In the genomic region with DNA sequence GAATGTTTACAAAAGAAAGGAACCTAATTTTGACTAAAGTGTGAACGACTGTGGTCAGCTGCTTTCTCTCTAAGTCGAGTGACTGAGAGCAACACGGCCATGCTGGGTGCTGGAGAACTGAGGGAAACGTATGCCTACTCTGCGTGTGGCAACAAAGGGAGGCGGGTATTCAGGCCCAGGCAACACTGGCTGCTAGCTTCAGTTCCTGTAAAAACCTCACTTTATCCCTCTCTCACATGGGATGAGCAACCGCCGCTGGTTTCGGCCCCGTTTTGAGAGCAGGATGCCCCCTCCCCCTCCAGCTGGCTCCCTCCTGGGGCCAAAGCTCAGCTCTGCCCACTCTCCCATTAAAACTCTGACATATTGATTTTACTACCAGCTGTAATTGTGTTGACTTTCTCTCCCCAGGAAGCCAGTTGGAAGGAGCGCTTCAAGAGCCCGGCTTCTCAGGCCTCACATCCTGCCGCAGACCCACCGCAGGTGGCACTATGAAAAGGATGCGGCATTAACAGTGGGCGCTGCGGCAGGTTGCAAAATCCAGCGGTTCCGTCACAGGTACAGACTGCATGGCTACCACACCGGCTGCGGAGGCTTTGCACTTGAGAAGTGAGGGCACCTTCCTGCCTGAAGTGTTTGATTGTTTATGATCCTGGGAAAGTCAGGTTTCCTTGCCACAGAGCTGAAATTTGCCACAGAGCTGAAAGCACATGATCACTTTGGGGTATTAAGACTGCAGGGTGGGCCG, we compare ENCODE assay signal across 1 cellular context.
A peak's percentile ranks its signal among the peaks of the same experiment; 100 is the strongest.
TF ChIP-seq lines count a peak whose summit lies in the region.

No MANE protein-coding gene starts in this region.

TF ChIP-seq in HEK293, 187 proteins besides CTCF, POLR2A, EP300 and RAD21 (continued from another document and continues in another):
- TF ChIP-seq ATF2 (tag by site-specific recombination; IDR thresholded peaks at IDR 0.05; ENCODE audit: low read depth) = no peak
- no peak for TF ChIP-seq OVOL3 (tag by site-specific recombination; IDR thresholded peaks at IDR 0.05)
- no peak for TF ChIP-seq ZNF302 (tag by site-specific recombination; IDR thresholded peaks at IDR 0.05; ENCODE audit: low read depth)
- no peak for TF ChIP-seq ZNF18 (tag by site-specific recombination; IDR thresholded peaks at IDR 0.05)
- TF ChIP-seq, protein P1, sequence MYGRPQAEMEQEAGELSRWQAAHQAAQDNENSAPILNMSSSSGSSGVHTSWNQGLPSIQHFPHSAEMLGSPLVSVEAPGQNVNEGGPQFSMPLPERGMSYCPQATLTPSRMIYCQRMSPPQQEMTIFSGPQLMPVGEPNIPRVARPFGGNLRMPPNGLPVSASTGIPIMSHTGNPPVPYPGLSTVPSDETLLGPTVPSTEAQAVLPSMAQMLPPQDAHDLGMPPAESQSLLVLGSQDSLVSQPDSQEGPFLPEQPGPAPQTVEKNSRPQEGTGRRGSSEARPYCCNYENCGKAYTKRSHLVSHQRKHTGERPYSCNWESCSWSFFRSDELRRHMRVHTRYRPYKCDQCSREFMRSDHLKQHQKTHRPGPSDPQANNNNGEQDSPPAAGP (tag by site-specific recombination; IDR thresholded peaks at IDR 0.05) = 0 out of 2 replicates have a peak, but pooled peaks have one; percentile 63
- TF ChIP-seq ZEB2 (tag by site-specific recombination; IDR thresholded peaks at IDR 0.05) = peak; percentile 44; the same call in 1 of the 2 replicates
- peak; percentile 14; the same call in 1 of the 2 replicates for TF ChIP-seq ZNF600 (tag by site-specific recombination; IDR thresholded peaks at IDR 0.05)
- TF ChIP-seq ZIC2 (tag by site-specific recombination; IDR thresholded peaks at IDR 0.05) = peak; percentile 97
- TF ChIP-seq SP7 (tag by site-specific recombination; IDR thresholded peaks at IDR 0.05) = peak; percentile 75
- TF ChIP-seq, protein P2, sequence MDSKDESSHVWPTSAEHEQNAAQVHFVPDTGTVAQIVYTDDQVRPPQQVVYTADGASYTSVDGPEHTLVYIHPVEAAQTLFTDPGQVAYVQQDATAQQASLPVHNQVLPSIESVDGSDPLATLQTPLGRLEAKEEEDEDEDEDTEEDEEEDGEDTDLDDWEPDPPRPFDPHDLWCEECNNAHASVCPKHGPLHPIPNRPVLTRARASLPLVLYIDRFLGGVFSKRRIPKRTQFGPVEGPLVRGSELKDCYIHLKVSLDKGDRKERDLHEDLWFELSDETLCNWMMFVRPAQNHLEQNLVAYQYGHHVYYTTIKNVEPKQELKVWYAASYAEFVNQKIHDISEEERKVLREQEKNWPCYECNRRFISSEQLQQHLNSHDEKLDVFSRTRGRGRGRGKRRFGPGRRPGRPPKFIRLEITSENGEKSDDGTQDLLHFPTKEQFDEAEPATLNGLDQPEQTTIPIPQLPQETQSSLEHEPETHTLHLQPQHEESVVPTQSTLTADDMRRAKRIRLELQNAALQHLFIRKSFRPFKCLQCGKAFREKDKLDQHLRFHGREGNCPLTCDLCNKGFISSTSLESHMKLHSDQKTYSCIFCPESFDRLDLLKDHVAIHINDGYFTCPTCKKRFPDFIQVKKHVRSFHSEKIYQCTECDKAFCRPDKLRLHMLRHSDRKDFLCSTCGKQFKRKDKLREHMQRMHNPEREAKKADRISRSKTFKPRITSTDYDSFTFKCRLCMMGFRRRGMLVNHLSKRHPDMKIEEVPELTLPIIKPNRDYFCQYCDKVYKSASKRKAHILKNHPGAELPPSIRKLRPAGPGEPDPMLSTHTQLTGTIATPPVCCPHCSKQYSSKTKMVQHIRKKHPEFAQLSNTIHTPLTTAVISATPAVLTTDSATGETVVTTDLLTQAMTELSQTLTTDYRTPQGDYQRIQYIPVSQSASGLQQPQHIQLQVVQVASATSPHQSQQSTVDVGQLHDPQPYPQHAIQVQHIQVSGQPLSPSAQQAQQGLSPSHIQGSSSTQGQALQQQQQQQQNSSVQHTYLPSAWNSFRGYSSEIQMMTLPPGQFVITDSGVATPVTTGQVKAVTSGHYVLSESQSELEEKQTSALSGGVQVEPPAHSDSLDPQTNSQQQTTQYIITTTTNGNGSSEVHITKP (tag by site-specific recombination; IDR thresholded peaks at IDR 0.05) = peak; percentile 44; the same call in 1 of the 2 replicates
- TF ChIP-seq ZNF24 (tag by site-specific recombination; IDR thresholded peaks at IDR 0.05) = peak; percentile 39; the same call in 1 of the 2 replicates
- TF ChIP-seq, protein P3, sequence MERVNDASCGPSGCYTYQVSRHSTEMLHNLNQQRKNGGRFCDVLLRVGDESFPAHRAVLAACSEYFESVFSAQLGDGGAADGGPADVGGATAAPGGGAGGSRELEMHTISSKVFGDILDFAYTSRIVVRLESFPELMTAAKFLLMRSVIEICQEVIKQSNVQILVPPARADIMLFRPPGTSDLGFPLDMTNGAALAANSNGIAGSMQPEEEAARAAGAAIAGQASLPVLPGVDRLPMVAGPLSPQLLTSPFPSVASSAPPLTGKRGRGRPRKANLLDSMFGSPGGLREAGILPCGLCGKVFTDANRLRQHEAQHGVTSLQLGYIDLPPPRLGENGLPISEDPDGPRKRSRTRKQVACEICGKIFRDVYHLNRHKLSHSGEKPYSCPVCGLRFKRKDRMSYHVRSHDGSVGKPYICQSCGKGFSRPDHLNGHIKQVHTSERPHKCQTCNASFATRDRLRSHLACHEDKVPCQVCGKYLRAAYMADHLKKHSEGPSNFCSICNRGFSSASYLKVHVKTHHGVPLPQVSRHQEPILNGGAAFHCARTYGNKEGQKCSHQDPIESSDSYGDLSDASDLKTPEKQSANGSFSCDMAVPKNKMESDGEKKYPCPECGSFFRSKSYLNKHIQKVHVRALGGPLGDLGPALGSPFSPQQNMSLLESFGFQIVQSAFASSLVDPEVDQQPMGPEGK (tag by site-specific recombination; IDR thresholded peaks at IDR 0.05) = peak; percentile 47
- TF ChIP-seq ZSCAN30 (tag by site-specific recombination; IDR thresholded peaks at IDR 0.05) = peak; percentile 74; the same call in 1 of the 2 replicates
- TF ChIP-seq ZNF366 (tag by site-specific recombination; conservative IDR thresholded peaks at IDR 0.05) = 0 out of 2 replicates have a peak, but pooled peaks have one; percentile 22
- TF ChIP-seq ZNF133 (tag by site-specific recombination; IDR thresholded peaks at IDR 0.05) = no peak
- no peak for TF ChIP-seq ZNF416 (tag by site-specific recombination; IDR thresholded peaks at IDR 0.05)
- TF ChIP-seq, protein P4, sequence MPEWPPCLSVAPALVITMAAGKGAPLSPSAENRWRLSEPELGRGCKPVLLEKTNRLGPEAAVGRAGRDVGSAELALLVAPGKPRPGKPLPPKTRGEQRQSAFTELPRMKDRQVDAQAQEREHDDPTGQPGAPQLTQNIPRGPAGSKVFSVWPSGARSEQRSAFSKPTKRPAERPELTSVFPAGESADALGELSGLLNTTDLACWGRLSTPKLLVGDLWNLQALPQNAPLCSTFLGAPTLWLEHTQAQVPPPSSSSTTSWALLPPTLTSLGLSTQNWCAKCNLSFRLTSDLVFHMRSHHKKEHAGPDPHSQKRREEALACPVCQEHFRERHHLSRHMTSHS (tag by site-specific recombination; IDR thresholded peaks at IDR 0.05) = no peak
- no peak for TF ChIP-seq MEIS1 (CRISPR knock-in tag; IDR thresholded peaks at IDR 0.05; ENCODE audit: borderline replicate concordance)
- TF ChIP-seq ZNF558 (tag by site-specific recombination; IDR thresholded peaks at IDR 0.05) = no peak
- TF ChIP-seq, protein P5, sequence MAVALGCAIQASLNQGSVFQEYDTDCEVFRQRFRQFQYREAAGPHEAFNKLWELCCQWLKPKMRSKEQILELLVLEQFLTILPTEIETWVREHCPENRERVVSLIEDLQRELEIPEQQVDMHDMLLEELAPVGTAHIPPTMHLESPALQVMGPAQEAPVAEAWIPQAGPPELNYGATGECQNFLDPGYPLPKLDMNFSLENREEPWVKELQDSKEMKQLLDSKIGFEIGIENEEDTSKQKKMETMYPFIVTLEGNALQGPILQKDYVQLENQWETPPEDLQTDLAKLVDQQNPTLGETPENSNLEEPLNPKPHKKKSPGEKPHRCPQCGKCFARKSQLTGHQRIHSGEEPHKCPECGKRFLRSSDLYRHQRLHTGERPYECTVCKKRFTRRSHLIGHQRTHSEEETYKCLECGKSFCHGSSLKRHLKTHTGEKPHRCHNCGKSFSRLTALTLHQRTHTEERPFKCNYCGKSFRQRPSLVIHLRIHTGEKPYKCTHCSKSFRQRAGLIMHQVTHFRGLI (tag by site-specific recombination; IDR thresholded peaks at IDR 0.05) = peak; percentile 62; the same call in 1 of the 2 replicates
- TF ChIP-seq ZSCAN16 (tag by site-specific recombination; IDR thresholded peaks at IDR 0.05) = no peak
- TF ChIP-seq ZNF768 (tag by site-specific recombination; IDR thresholded peaks at IDR 0.05) = no peak
- peak; percentile 19; the same call in 1 of the 2 replicates for TF ChIP-seq PRDM1 (tag by site-specific recombination; IDR thresholded peaks at IDR 0.05)
- no peak for TF ChIP-seq ZNF701 (tag by site-specific recombination; IDR thresholded peaks at IDR 0.05)
- 0 out of 2 replicates have a peak, but pooled peaks have one; percentile 21 for TF ChIP-seq ZNF341 (tag by site-specific recombination; IDR thresholded peaks at IDR 0.05; ENCODE audit: low read depth)
- TF ChIP-seq, protein P6, sequence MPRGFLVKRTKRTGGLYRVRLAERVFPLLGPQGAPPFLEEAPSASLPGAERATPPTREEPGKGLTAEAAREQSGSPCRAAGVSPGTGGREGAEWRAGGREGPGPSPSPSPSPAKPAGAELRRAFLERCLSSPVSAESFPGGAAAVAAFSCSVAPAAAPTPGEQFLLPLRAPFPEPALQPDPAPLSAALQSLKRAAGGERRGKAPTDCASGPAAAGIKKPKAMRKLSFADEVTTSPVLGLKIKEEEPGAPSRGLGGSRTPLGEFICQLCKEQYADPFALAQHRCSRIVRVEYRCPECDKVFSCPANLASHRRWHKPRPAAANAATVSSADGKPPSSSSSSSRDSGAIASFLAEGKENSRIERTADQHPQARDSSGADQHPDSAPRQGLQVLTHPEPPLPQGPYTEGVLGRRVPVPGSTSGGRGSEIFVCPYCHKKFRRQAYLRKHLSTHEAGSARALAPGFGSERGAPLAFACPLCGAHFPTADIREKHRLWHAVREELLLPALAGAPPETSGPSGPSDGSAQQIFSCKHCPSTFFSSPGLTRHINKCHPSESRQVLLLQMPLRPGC (tag by site-specific recombination; IDR thresholded peaks at IDR 0.05) = no peak
- peak; percentile 68; the same call in 1 of the 2 replicates for TF ChIP-seq TRIM28 (IDR thresholded peaks at IDR 0.05; ENCODE audit: borderline replicate concordance, low read length)
- peak; percentile 49; the same call in 1 of the 2 replicates for TF ChIP-seq ZNF843 (tag by site-specific recombination; IDR thresholded peaks at IDR 0.05)
- no peak for TF ChIP-seq ZNF37A (tag by site-specific recombination; IDR thresholded peaks at IDR 0.05)
- TF ChIP-seq IKZF3 (tag by site-specific recombination; IDR thresholded peaks at IDR 0.05) = peak; percentile 85
- TF ChIP-seq ZNF660 (tag by site-specific recombination; IDR thresholded peaks at IDR 0.05) = 0 out of 2 replicates have a peak, but pooled peaks have one; percentile 48
- TF ChIP-seq ZNF561 (tag by site-specific recombination; IDR thresholded peaks at IDR 0.05; ENCODE audit: borderline replicate concordance) = peak; percentile 70; the same call in 1 of the 2 replicates
- peak; percentile 55; the same call in 1 of the 2 replicates for TF ChIP-seq PRDM6 (tag by site-specific recombination; IDR thresholded peaks at IDR 0.05)
